Comparison of ENCODE assay signal across 11 cellular contexts in the genomic region with DNA sequence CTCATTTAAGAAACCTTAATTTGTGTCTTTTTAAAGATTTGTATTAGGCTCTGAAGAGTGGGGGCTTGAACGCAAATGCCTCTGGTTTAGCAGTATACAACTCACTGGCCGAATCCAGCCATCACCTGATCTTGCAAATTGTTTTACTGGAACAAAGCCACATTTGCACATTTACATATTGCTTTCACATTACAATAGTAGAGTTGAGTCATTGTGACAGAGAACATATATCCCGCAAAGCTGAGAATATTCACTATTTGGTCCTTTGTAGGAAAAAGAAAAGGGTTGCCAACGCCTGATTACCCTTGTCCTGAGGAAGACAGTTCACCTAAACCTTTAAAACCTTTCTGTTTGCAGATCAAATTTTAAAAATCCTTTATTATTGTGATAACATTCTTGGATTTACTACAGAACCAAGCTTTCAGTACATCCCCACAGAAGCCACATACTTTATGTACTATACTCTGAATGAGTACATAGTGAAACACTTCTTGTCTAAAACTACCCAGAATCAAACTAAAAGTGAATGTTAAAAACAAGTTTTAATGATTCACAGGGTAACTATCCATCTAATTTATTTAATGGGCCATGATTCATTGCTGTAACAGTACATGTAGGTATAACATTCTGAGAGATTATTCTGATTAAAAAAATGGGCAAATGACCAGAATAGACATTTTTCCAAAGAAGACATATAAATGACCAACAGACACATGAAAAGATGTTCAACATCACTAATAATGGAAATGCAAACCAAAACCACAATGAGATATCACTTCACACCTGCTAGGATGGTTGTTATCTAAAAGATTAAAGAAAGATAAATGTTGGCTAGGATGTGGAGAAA.
DNase-seq lines count a peak whose midpoint lies in the region; ATAC-seq lines count a peak whose summit lies in the region.
"Had no signal": no experiment of that assay in that cellular context is flagged by ENCODE, and none has a peak within 500 bp of the region (broad histone marks: within the 10 kb centered on the region; RNA-seq: fewer than 3 reads in every experiment).

No MANE protein-coding gene starts in this region.

- H3K27me3 ChIP-seq in ACC112 (ENCODE audit: insufficient read depth, low read length), result no peaks in the 10 kb centered on the region
- H3K27me3 ChIP-seq in CD4-positive, alpha-beta memory T cell (ENCODE audit: insufficient read depth, low read length), result no peaks in the 10 kb centered on the region

- peak overlapping the region; percentile 66 for H3K4me3 ChIP-seq in ACC112 (ENCODE audit: low read depth, low read length)
- no peak overlapping the region for H3K4me3 ChIP-seq in CD4-positive, alpha-beta memory T cell (ENCODE audit: low read length in 2 of 2)

- intact Hi-C loops in left ventricle myocardium superior (cut with micrococcal nuclease), result no loop called here
- intact Hi-C loops in CD4-positive, alpha-beta memory T cell (cut with micrococcal nuclease), result no loop called here

- no peaks in the 10 kb centered on the region for H3K4me1 Mint-ChIP-seq in CD4-positive, alpha-beta memory T cell
- H3K4me1 Mint-ChIP-seq: stimulated activated memory B cell treated with anti-CD40 and anti-IgM and Interleukin-4, amounts not matched to agents 10 μg/mL and 1 μg/mL and 100 μg/mL, for 72 hours had no signal

- peaks cover 0 to 4% of the 10 kb centered on the region in 2 donors for H3K27me3 Mint-ChIP-seq in CD4-positive, alpha-beta memory T cell
- H3K27me3 Mint-ChIP-seq: stimulated activated memory B cell treated with anti-CD40 and anti-IgM and Interleukin-4, amounts not matched to agents 10 μg/mL and 1 μg/mL and 100 μg/mL, for 72 hours had no signal

- H3K36me3 Mint-ChIP-seq in CD4-positive, alpha-beta memory T cell, result no peaks in the 10 kb centered on the region
- H3K36me3 Mint-ChIP-seq: stimulated activated memory B cell treated with anti-CD40 and anti-IgM and Interleukin-4, amounts not matched to agents 10 μg/mL and 1 μg/mL and 100 μg/mL, for 72 hours had no signal

- POLR2A ChIA-PET in CD4-positive, alpha-beta memory T cell (lab: Charles Lee; ENCODE audit: partially characterized antibody), result no interaction called here

- peak overlapping the region; percentile 98 for H3K27ac ChIP-seq in ACC112 (ENCODE audit: low read depth, low read length)
- no peak overlapping the region for H3K27ac ChIP-seq in CD4-positive, alpha-beta memory T cell (ENCODE audit: low read depth, low read length)

- peak; percentile 67 for ATAC-seq in GM19467 (IDR thresholded peaks at IDR 0.05; ENCODE audit: unreplicated experiment)
- peak; percentile 70 for ATAC-seq in HG03060 (IDR thresholded peaks at IDR 0.05; ENCODE audit: low read depth, unreplicated experiment)
- no peak for ATAC-seq in left ventricle myocardium superior
- ATAC-seq: HCT116; stimulated activated memory B cell treated with anti-CD40 and anti-IgM and Interleukin-4, amounts not matched to agents 10 μg/mL and 1 μg/mL and 100 μg/mL, for 72 hours had no signal

- H2AFZ ChIP-seq in ACC112 (ENCODE audit: low read length, unreplicated experiment), result no peak overlapping the region

- CTCF ChIA-PET in CD4-positive, alpha-beta memory T cell (lab: Charles Lee; ENCODE audit: partially characterized antibody), result no interaction called here

- no peak overlapping the region for H3K4me3 Mint-ChIP-seq in CD4-positive, alpha-beta memory T cell
- H3K4me3 Mint-ChIP-seq: stimulated activated memory B cell treated with anti-CD40 and anti-IgM and Interleukin-4, amounts not matched to agents 10 μg/mL and 1 μg/mL and 100 μg/mL, for 72 hours had no signal

- H3K9me3 Mint-ChIP-seq in CD4-positive, alpha-beta memory T cell, result peaks cover 0 to 3% (median 0%) of the 10 kb centered on the region in 8 donors
- H3K9me3 Mint-ChIP-seq: stimulated activated memory B cell treated with anti-CD40 and anti-IgM and Interleukin-4, amounts not matched to agents 10 μg/mL and 1 μg/mL and 100 μg/mL, for 72 hours had no signal

- no peak overlapping the region for H3K27ac Mint-ChIP-seq in CD4-positive, alpha-beta memory T cell
- H3K27ac Mint-ChIP-seq: stimulated activated memory B cell treated with anti-CD40 and anti-IgM and Interleukin-4, amounts not matched to agents 10 μg/mL and 1 μg/mL and 100 μg/mL, for 72 hours had no signal

- peaks cover 49% of the 10 kb centered on the region for H3K4me1 ChIP-seq in ACC112 (ENCODE audit: control insufficient read depth, insufficient read depth, low read length, unreplicated experiment)
- no peaks in the 10 kb centered on the region for H3K4me1 ChIP-seq in CD4-positive, alpha-beta memory T cell (ENCODE audit: insufficient read depth, low read length)

- H3K9me3 ChIP-seq in CD4-positive, alpha-beta memory T cell (ENCODE audit: control insufficient read depth in 1 of 2, low read length in 2 of 2), result no peaks in the 10 kb centered on the region

- H3K79me2 ChIP-seq in ACC112 (ENCODE audit: control insufficient read depth, insufficient read depth, low read length, unreplicated experiment), result no peaks in the 10 kb centered on the region

- DNase-seq in T1000 (lab: John Stamatoyannopoulos, UW), result peak; percentile 1
- no peak for DNase-seq in UCSD-AML1 (lab: John Stamatoyannopoulos, UW; ENCODE audit: unreplicated experiment)
- DNase-seq in left ventricle myocardium superior, result no peak
- no peak for DNase-seq in CD4-positive, alpha-beta memory T cell
- DNase-seq in NCI-H2227 treated with DMSO at 0.1 percent for 48 hours (lab: John Stamatoyannopoulos, UW), result no peak
- DNase-seq: occipital lobe had no signal

- H3K36me3 ChIP-seq in ACC112 (ENCODE audit: insufficient read depth, low read length), result no peaks in the 10 kb centered on the region
- no peaks in the 10 kb centered on the region for H3K36me3 ChIP-seq in CD4-positive, alpha-beta memory T cell (ENCODE audit: insufficient read depth, low read length)
